ENCODE assay signal across 11 cellular contexts in genomic region chr1:178609015-178609414, GRCh38.
DNase-seq lines count a peak whose midpoint lies in the region; ATAC-seq and TF ChIP-seq lines count a peak whose summit lies in the region.
"Had no signal": no experiment of that assay in that cellular context is flagged by ENCODE, and none has a peak within 500 bp of the region (broad histone marks: within the 10 kb centered on the region; RNA-seq: fewer than 3 reads in every experiment).

No MANE protein-coding gene starts in this region.

- H3K4me3 ChIP-seq in RWPE2 (ENCODE audit: severe bottlenecking) (no peak overlapping the region), fibroblast of villous mesenchyme (ENCODE audit: low read depth, low read length) (no peak overlapping the region), right lobe of liver (no peak overlapping the region)

- WGBS in right lobe of liver (ENCODE audit: insufficient coverage, low coverage, low lambda C conversion rate, missing lambda C conversion rate), result 60% methylated on average over 2 of the region's 2 CpGs

- no peaks in the 10 kb centered on the region for H3K9me3 Mint-ChIP-seq in HFFc6
- H3K9me3 Mint-ChIP-seq in stimulated activated memory B cell treated with anti-CD40 and anti-IgM and Interleukin-4, amounts not matched to agents 10 μg/mL and 1 μg/mL and 100 μg/mL, for 72 hours, result peaks cover under 1% of the 10 kb centered on the region

- no peak for TF ChIP-seq POLR2A in right lobe of liver (IDR thresholded peaks at IDR 0.05)

- no peaks in the 10 kb centered on the region for H3K9me3 ChIP-seq in RWPE2 (ENCODE audit: severe bottlenecking)
- H3K9me3 ChIP-seq in right lobe of liver, result no peaks in the 10 kb centered on the region

- H3K27ac ChIP-seq in RWPE2 (ENCODE audit: poor library complexity, severe bottlenecking), result peak overlapping the region; percentile 69
- H3K27ac ChIP-seq in right lobe of liver, result no peak overlapping the region

- H3K36me3 Mint-ChIP-seq in HFFc6 (ENCODE audit: low read depth), result peaks cover 4% of the 10 kb centered on the region; the same call in 1 of the 2 replicates
- H3K36me3 Mint-ChIP-seq in stimulated activated memory B cell treated with anti-CD40 and anti-IgM and Interleukin-4, amounts not matched to agents 10 μg/mL and 1 μg/mL and 100 μg/mL, for 72 hours, result no peaks in the 10 kb centered on the region

- H3K27me3 ChIP-seq in RWPE2 (ENCODE audit: insufficient read depth, poor library complexity, severe bottlenecking) (no peaks in the 10 kb centered on the region), right lobe of liver (no peaks in the 10 kb centered on the region)

- H3K27ac Mint-ChIP-seq in HFFc6, result peak overlapping the region; percentile 95
- H3K27ac Mint-ChIP-seq in stimulated activated memory B cell treated with anti-CD40 and anti-IgM and Interleukin-4, amounts not matched to agents 10 μg/mL and 1 μg/mL and 100 μg/mL, for 72 hours, result peak overlapping the region; percentile 86

- ATAC-seq in RWPE2 (ENCODE audit: low read depth) (peak; percentile 70), right lobe of liver (no peak), GM18870 (IDR thresholded peaks at IDR 0.05; ENCODE audit: unreplicated experiment) (no peak)
- no peak for ATAC-seq in stimulated activated memory B cell treated with anti-CD40 and anti-IgM and Interleukin-4, amounts not matched to agents 10 μg/mL and 1 μg/mL and 100 μg/mL, for 72 hours

- peak overlapping the region; percentile 71 for H3K4me3 Mint-ChIP-seq in HFFc6
- peak overlapping the region; percentile 40 for H3K4me3 Mint-ChIP-seq in stimulated activated memory B cell treated with anti-CD40 and anti-IgM and Interleukin-4, amounts not matched to agents 10 μg/mL and 1 μg/mL and 100 μg/mL, for 72 hours

- peaks cover 80% of the 10 kb centered on the region for H3K4me1 Mint-ChIP-seq in HFFc6 (ENCODE audit: low read depth)
- H3K4me1 Mint-ChIP-seq in stimulated activated memory B cell treated with anti-CD40 and anti-IgM and Interleukin-4, amounts not matched to agents 10 μg/mL and 1 μg/mL and 100 μg/mL, for 72 hours, result peaks cover 94% of the 10 kb centered on the region

- TF ChIP-seq CTCF in HFFc6 (IDR thresholded peaks at IDR 0.05), result no peak
- TF ChIP-seq CTCF in RWPE2 (IDR thresholded peaks at IDR 0.05; ENCODE audit: poor library complexity, severe bottlenecking), result no peak
- no peak for TF ChIP-seq CTCF in fibroblast of villous mesenchyme (IDR thresholded peaks at IDR 0.05; ENCODE audit: insufficient read depth, low read depth, low read length)
- TF ChIP-seq CTCF in right lobe of liver (IDR thresholded peaks at IDR 0.05), result no peak

- intact Hi-C loops in right lobe of liver (cut with DNase I), result no loop called here

- H3K4me1 ChIP-seq in RWPE2 (ENCODE audit: insufficient read depth, poor library complexity, severe bottlenecking) (peaks cover 48% of the 10 kb centered on the region), right lobe of liver (no peaks in the 10 kb centered on the region)

- no peaks in the 10 kb centered on the region for H3K36me3 ChIP-seq in RWPE2 (ENCODE audit: low read depth)
- no peaks in the 10 kb centered on the region for H3K36me3 ChIP-seq in right lobe of liver

- DNase-seq in HFFc6, result peak; percentile 92
- no peak for DNase-seq in RWPE2 (ENCODE audit: low spot score)
- peak; percentile 75 for DNase-seq in fibroblast of villous mesenchyme (ENCODE audit: low read depth)
- no peak for DNase-seq in right lobe of liver
- no peak for DNase-seq in RPMI8226
- DNase-seq: activated T-cell treated with anti-CD3 and anti-CD28 coated beads, Interleukin-2, amount 50 U/mL, for 48 hours; left ventricle myocardium superior; NCI-H446 treated with DMSO at 0.1 percent for 48 hours; stimulated activated CD4-positive, alpha-beta T cell treated with anti-CD3 and anti-CD28 coated beads, Interleukin-12 subunit alpha, Interleukin-12 subunit beta, amount 100 ng/mL, for 4 hours had no signal

- H3K27me3 Mint-ChIP-seq in HFFc6 (ENCODE audit: insufficient read depth), result no peaks in the 10 kb centered on the region; the same call in 1 of the 2 replicates
- no peaks in the 10 kb centered on the region for H3K27me3 Mint-ChIP-seq in stimulated activated memory B cell treated with anti-CD40 and anti-IgM and Interleukin-4, amounts not matched to agents 10 μg/mL and 1 μg/mL and 100 μg/mL, for 72 hours

Comparison
In these comparisons a context has a peak if more than half of its experiments do, and no peak if none do; other contexts are left out.
1. DNase-seq: peak in HFFc6 (single experiment) and fibroblast of villous mesenchyme (single experiment); none in RWPE2 (single experiment), right lobe of liver (0 of 3) and RPMI8226 (single experiment).